15 cellular contexts compared by ENCODE assay signal in genomic region chr4:127165971-127166370, GRCh38.
DNase-seq lines count a peak whose midpoint lies in the region; ATAC-seq and TF ChIP-seq lines count a peak whose summit lies in the region.
"Had no signal": no experiment of that assay in that cellular context is flagged by ENCODE, and none has a peak within 500 bp of the region (broad histone marks: within the 10 kb centered on the region; RNA-seq: fewer than 3 reads in every experiment).

No MANE protein-coding gene starts in this region.

- ATAC-seq in foreskin keratinocyte = no peak
- ATAC-seq in natural killer cell = no peak
- no peak for ATAC-seq in HG03139 (IDR thresholded peaks at IDR 0.05; ENCODE audit: unreplicated experiment)

- no peaks in the 10 kb centered on the region for H3K27me3 ChIP-seq in foreskin keratinocyte
- H3K27me3 ChIP-seq: BLaER1 had no signal

- peak; percentile 17 for DNase-seq in AG10803 (ENCODE audit: low read depth)
- peak; percentile 39 for DNase-seq in HFFc6
- peak; percentile 15 for DNase-seq in choroid plexus epithelial cell (ENCODE audit: low read depth)
- DNase-seq in foreskin keratinocyte = peak; percentile 74 to 86
- no peak for DNase-seq in natural killer cell
- no peak for DNase-seq in NCI-H2107 (lab: John Stamatoyannopoulos, UW)
- DNase-seq in Calu3 = no peak
- DNase-seq: CD8-positive, alpha-beta memory T cell; DND-41; NCI-H1417; NCI-H187 treated with DMSO at 0.1 percent for 48 hours; NCI-H526 treated with DMSO at 0.1 percent for 48 hours; SHP77 treated with DMSO at 0.1 percent for 48 hours had no signal

- intact Hi-C loops in natural killer cell (cut with micrococcal nuclease) = no loop called here
- intact Hi-C loops in Calu3 (cut with micrococcal nuclease; ENCODE audit: unreplicated experiment) = no loop called here

- TF ChIP-seq CTCF in AG10803 (conservative IDR thresholded peaks at IDR 0.05; ENCODE audit: low read length) = no peak
- no peak for TF ChIP-seq CTCF in HFFc6 (IDR thresholded peaks at IDR 0.05)
- TF ChIP-seq CTCF in choroid plexus epithelial cell (conservative IDR thresholded peaks at IDR 0.05; ENCODE audit: low read depth, low read length) = no peak
- no peak for TF ChIP-seq CTCF in foreskin keratinocyte (conservative IDR thresholded peaks at IDR 0.05)
- TF ChIP-seq CTCF in natural killer cell (IDR thresholded peaks at IDR 0.05) = no peak
- no peak for TF ChIP-seq CTCF in Calu3 (IDR thresholded peaks at IDR 0.05; ENCODE audit: unreplicated experiment)

- H3K27ac Mint-ChIP-seq in HFFc6 = no peak overlapping the region
- H3K27ac Mint-ChIP-seq in natural killer cell = no peak overlapping the region
- H3K27ac Mint-ChIP-seq in Calu3 (ENCODE audit: unreplicated experiment) = no peak overlapping the region
- H3K27ac Mint-ChIP-seq: CD8-positive, alpha-beta memory T cell had no signal

- no peak overlapping the region for H3K27ac ChIP-seq in foreskin keratinocyte
- H3K27ac ChIP-seq: BLaER1 had no signal

- H3K36me3 Mint-ChIP-seq in HFFc6 (ENCODE audit: low read depth) = no peaks in the 10 kb centered on the region
- H3K36me3 Mint-ChIP-seq in natural killer cell = no peaks in the 10 kb centered on the region
- no peaks in the 10 kb centered on the region for H3K36me3 Mint-ChIP-seq in Calu3 (ENCODE audit: insufficient read depth, unreplicated experiment)
- H3K36me3 Mint-ChIP-seq: CD8-positive, alpha-beta memory T cell had no signal

- BruUV-seq in Calu3 (replicated peaks; lab: Mats Ljungman, UMichigan) = no TSS peak

- H3K4me3 Mint-ChIP-seq in HFFc6 (no peak overlapping the region), natural killer cell (no peak overlapping the region), Calu3 (ENCODE audit: low read depth, unreplicated experiment) (no peak overlapping the region)
- H3K4me3 Mint-ChIP-seq: CD8-positive, alpha-beta memory T cell had no signal

- H3K4me1 Mint-ChIP-seq in HFFc6 (ENCODE audit: low read depth) = peaks cover 17% of the 10 kb centered on the region
- no peaks in the 10 kb centered on the region for H3K4me1 Mint-ChIP-seq in natural killer cell
- H3K4me1 Mint-ChIP-seq in Calu3 (ENCODE audit: low read depth, unreplicated experiment) = no peaks in the 10 kb centered on the region
- H3K4me1 Mint-ChIP-seq: CD8-positive, alpha-beta memory T cell had no signal

- no peaks in the 10 kb centered on the region for H3K4me1 ChIP-seq in foreskin keratinocyte
- H3K4me1 ChIP-seq: BLaER1 had no signal

- CTCF ChIA-PET in Calu3 (lab: Charles Lee) = no interaction called here

- H3K4me3 ChIP-seq in AG10803 (ENCODE audit: low read length) (no peak overlapping the region), choroid plexus epithelial cell (ENCODE audit: low read depth, low read length) (no peak overlapping the region)
- H3K4me3 ChIP-seq: BLaER1 had no signal

- peaks cover 2% of the 10 kb centered on the region for H3K27me3 Mint-ChIP-seq in HFFc6 (ENCODE audit: insufficient read depth)
- H3K27me3 Mint-ChIP-seq in natural killer cell (ENCODE audit: low read depth in 2 of 2) = no peaks in the 10 kb centered on the region
- H3K27me3 Mint-ChIP-seq in Calu3 (ENCODE audit: unreplicated experiment) = no peaks in the 10 kb centered on the region
- H3K27me3 Mint-ChIP-seq: CD8-positive, alpha-beta memory T cell had no signal

- H3K9me3 Mint-ChIP-seq in HFFc6 = peaks cover 2% of the 10 kb centered on the region
- peaks cover 24 to 26% of the 10 kb centered on the region in 2 donors for H3K9me3 Mint-ChIP-seq in natural killer cell
- peaks cover 7% of the 10 kb centered on the region for H3K9me3 Mint-ChIP-seq in Calu3 (ENCODE audit: low read depth, unreplicated experiment)

Comparison
In these comparisons a context has a peak if more than half of its experiments do, and no peak if none do; other contexts are left out.
1. DNase-seq: peak in AG10803 (single experiment), HFFc6 (single experiment), choroid plexus epithelial cell (single experiment) and foreskin keratinocyte (2 of 2); none in natural killer cell (single experiment), NCI-H2107 (single experiment) and Calu3 (single experiment).